15 cellular contexts compared by ENCODE assay signal in the genomic region with DNA sequence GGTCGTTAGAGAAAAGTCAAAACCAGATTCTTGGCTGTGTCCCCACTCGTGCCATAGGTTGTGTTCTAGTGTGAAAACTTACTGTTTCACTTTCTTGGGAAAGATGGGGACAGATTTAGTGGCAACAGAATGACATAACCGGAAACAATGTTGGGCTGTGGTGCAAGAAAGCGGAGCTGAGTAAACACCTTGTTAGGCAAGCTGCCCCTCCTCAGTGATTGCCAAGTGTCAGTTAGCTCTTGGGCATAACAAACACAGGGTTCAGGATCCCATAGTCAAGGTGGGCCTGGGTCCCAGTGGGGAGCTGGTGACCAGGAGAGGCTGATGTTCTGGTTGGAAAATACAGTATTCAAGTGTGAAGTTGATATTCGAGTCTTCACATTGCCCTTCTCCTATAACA. TPM values are rescaled to one million over a fixed set of nuclear protein-coding genes. Genes with fewer than 3 reads are reported as not detected.
A peak's percentile ranks its signal among the peaks of the same experiment; 100 is the strongest.
DNase-seq lines count a peak whose midpoint lies in the region; ATAC-seq and TF ChIP-seq lines count a peak whose summit lies in the region.
"Had no signal": no experiment of that assay in that cellular context is flagged by ENCODE, and none has a peak within 500 bp of the region (broad histone marks: within the 10 kb centered on the region; RNA-seq: fewer than 3 reads in every experiment).

No MANE protein-coding gene starts in this region.

- H3K79me2 ChIP-seq in osteoblast (ENCODE audit: insufficient read depth, low read length) = peaks cover 93% of the 10 kb centered on the region

- peaks cover 47% of the 10 kb centered on the region for H4K20me1 ChIP-seq in osteoblast (ENCODE audit: insufficient read depth, low read length)

- H3K4me3 Mint-ChIP-seq in activated T-helper 17 cell treated with anti-CD3 and anti-CD28 coated beads, Interleukin-2, amount 50 U/mL, for 72 hours = no peak overlapping the region
- H3K4me3 Mint-ChIP-seq: IgD-negative memory B cell; immature natural killer cell; stimulated activated naive B cell treated with anti-CD40 and anti-IgM and Interleukin-4, amounts not matched to agents 10 μg/mL and 1 μg/mL and 100 μg/mL, for 72 hours had no signal

- intact Hi-C loops in cardiac septum (cut with DNase I) (no loop called here), right cardiac atrium (cut with DNase I) (no loop called here), left lung (cut with DNase I) (no loop called here)

- H3K4me3 ChIP-seq in right cardiac atrium (ENCODE audit: low read length) (no peak overlapping the region), left lung (no peak overlapping the region), foreskin fibroblast (ENCODE audit: low read depth in 1 of 2, low read length in 2 of 2) (no peak overlapping the region), suprapubic skin (no peak overlapping the region), osteoblast (ENCODE audit: insufficient read depth, low read length) (no peak overlapping the region)
- H3K4me3 ChIP-seq: smooth muscle cell had no signal

- H3K27ac Mint-ChIP-seq in activated T-helper 17 cell treated with anti-CD3 and anti-CD28 coated beads, Interleukin-2, amount 50 U/mL, for 72 hours = peak overlapping the region; percentile 54
- H3K27ac Mint-ChIP-seq: IgD-negative memory B cell; immature natural killer cell; stimulated activated naive B cell treated with anti-CD40 and anti-IgM and Interleukin-4, amounts not matched to agents 10 μg/mL and 1 μg/mL and 100 μg/mL, for 72 hours had no signal

- peaks cover 94% of the 10 kb centered on the region for H3K36me3 Mint-ChIP-seq in activated T-helper 17 cell treated with anti-CD3 and anti-CD28 coated beads, Interleukin-2, amount 50 U/mL, for 72 hours (ENCODE audit: low read depth)

- no peaks in the 10 kb centered on the region for H3K9me3 ChIP-seq in right cardiac atrium (ENCODE audit: control insufficient read depth, low read length)
- no peaks in the 10 kb centered on the region for H3K9me3 ChIP-seq in left lung
- no peaks in the 10 kb centered on the region for H3K9me3 ChIP-seq in suprapubic skin
- H3K9me3 ChIP-seq in osteoblast (ENCODE audit: low read depth, low read length) = no peaks in the 10 kb centered on the region

- H3K27ac ChIP-seq in right cardiac atrium (ENCODE audit: low read length) (no peak overlapping the region), left lung (peak overlapping the region in 1 of 2 donors; percentile 71), suprapubic skin (no peak overlapping the region), osteoblast (ENCODE audit: low read depth, low read length) (no peak overlapping the region)

- no peaks in the 10 kb centered on the region for H3K27me3 ChIP-seq in right cardiac atrium (ENCODE audit: control insufficient read depth, insufficient read depth)
- H3K27me3 ChIP-seq in left lung = no peaks in the 10 kb centered on the region
- H3K27me3 ChIP-seq in suprapubic skin = no peaks in the 10 kb centered on the region
- no peaks in the 10 kb centered on the region for H3K27me3 ChIP-seq in osteoblast (ENCODE audit: insufficient read depth, low read length)

- WGBS in right cardiac atrium = 80% methylated on average over 5 of the region's 5 CpGs
- WGBS in suprapubic skin = 68% methylated on average over 5 of the region's 5 CpGs

- H3K9me3 Mint-ChIP-seq in activated T-helper 17 cell treated with anti-CD3 and anti-CD28 coated beads, Interleukin-2, amount 50 U/mL, for 72 hours = no peaks in the 10 kb centered on the region
- H3K9me3 Mint-ChIP-seq: IgD-negative memory B cell; immature natural killer cell; stimulated activated naive B cell treated with anti-CD40 and anti-IgM and Interleukin-4, amounts not matched to agents 10 μg/mL and 1 μg/mL and 100 μg/mL, for 72 hours had no signal

- H3K36me3 ChIP-seq in left lung (peaks cover 0 to 61% of the 10 kb centered on the region in 2 donors), suprapubic skin (peaks cover 52% of the 10 kb centered on the region), osteoblast (ENCODE audit: insufficient read depth, low read length) (peaks cover 46% of the 10 kb centered on the region)

- no peak for ATAC-seq in right cardiac atrium
- peak; percentile 9 for ATAC-seq in activated T-helper 17 cell treated with anti-CD3 and anti-CD28 coated beads, Interleukin-2, amount 50 U/mL, for 72 hours (replicated peaks)
- ATAC-seq in left lung = peak; percentile 71
- no peak for ATAC-seq in HG02678 (IDR thresholded peaks at IDR 0.05; ENCODE audit: unreplicated experiment)
- ATAC-seq: stimulated activated naive B cell treated with anti-CD40 and anti-IgM and Interleukin-4, amounts not matched to agents 10 μg/mL and 1 μg/mL and 100 μg/mL, for 72 hours had no signal

- H3K4me2 ChIP-seq in osteoblast (ENCODE audit: insufficient read depth, low read length) = no peak overlapping the region
- H3K4me2 ChIP-seq: smooth muscle cell had no signal

- TF ChIP-seq CTCF in left lung (IDR thresholded peaks at IDR 0.05) (no peak), foreskin fibroblast (IDR thresholded peaks at IDR 0.05; ENCODE audit: low read depth, low read length) (no peak), suprapubic skin (IDR thresholded peaks at IDR 0.05) (no peak), osteoblast (IDR thresholded peaks at IDR 0.05; ENCODE audit: extremely low read depth, low read depth, low read length) (no peak)

- DNase-seq in cardiac septum (ENCODE audit: low spot score) (peak; percentile 85), right cardiac atrium (no peak), left lung (no peak), foreskin fibroblast (no peak), suprapubic skin (ENCODE audit: low spot score in 2 of 2) (no peak), osteoblast (ENCODE audit: insufficient read length, low spot score, missing footprints) (no peak)
- DNase-seq: activated CD4-positive, alpha-beta T cell treated with anti-CD3 and anti-CD28 coated beads, Interleukin-2, amount 50 U/mL, for 4 hours; immature natural killer cell; NCI-H1105; occipital lobe; stimulated activated naive B cell treated with anti-CD40 and anti-IgM and Interleukin-4, amounts not matched to agents 10 μg/mL and 1 μg/mL and 100 μg/mL, for 72 hours had no signal

- no peaks in the 10 kb centered on the region for H3K27me3 Mint-ChIP-seq in activated T-helper 17 cell treated with anti-CD3 and anti-CD28 coated beads, Interleukin-2, amount 50 U/mL, for 72 hours
- H3K27me3 Mint-ChIP-seq: IgD-negative memory B cell; stimulated activated naive B cell treated with anti-CD40 and anti-IgM and Interleukin-4, amounts not matched to agents 10 μg/mL and 1 μg/mL and 100 μg/mL, for 72 hours had no signal

- TF ChIP-seq EP300 in suprapubic skin (IDR thresholded peaks at IDR 0.05) = no peak

- peaks cover 6% of the 10 kb centered on the region for H3K4me1 Mint-ChIP-seq in activated T-helper 17 cell treated with anti-CD3 and anti-CD28 coated beads, Interleukin-2, amount 50 U/mL, for 72 hours

- H3K4me1 ChIP-seq in right cardiac atrium (ENCODE audit: control insufficient read depth, insufficient read depth, low read length) (peaks cover 5% of the 10 kb centered on the region), left lung (peaks cover 0 to 44% of the 10 kb centered on the region in 2 donors), suprapubic skin (peaks cover 2% of the 10 kb centered on the region), osteoblast (ENCODE audit: insufficient read depth, low read length) (no peaks in the 10 kb centered on the region)

- no peak overlapping the region for H2AFZ ChIP-seq in osteoblast (ENCODE audit: low read length)

- TF ChIP-seq POLR2A in suprapubic skin (IDR thresholded peaks at IDR 0.05) = no peak

RNA-seq across cellular contexts. Expression of a gene that starts 15.4 kb away (rescaled TPM):
- total RNA-seq in cardiac septum = 23.6 TPM
- total RNA-seq in right cardiac atrium = 10 to 100 TPM; 24.4 to 30.4 (median 27.4) TPM
- 16.5 TPM for polyA plus RNA-seq in right cardiac atrium
- 10 to 100 TPM; 23.1 to 38.3 TPM for total RNA-seq in activated T-helper 17 cell treated with anti-CD3 and anti-CD28 coated beads, Interleukin-2, amount 50 U/mL, for 72 hours
- 10 to 100 TPM; 31.3 to 38.6 TPM for total RNA-seq in left lung
- 10 to 100 TPM; 25.7 to 43.9 (median 38.6) TPM for total RNA-seq in suprapubic skin
- 34.5 and 38.4 TPM in 2 replicates for total RNA-seq in osteoblast

RNA-seq across cellular contexts. Expression of a gene that starts 15.6 kb away (rescaled TPM):
- total RNA-seq in cardiac septum (64.9 TPM), right cardiac atrium (10 to 100 TPM; 69.9 to 84.4 (median 81.1) TPM), left lung (10 to 100 TPM; 88.9 to 95.5 TPM), suprapubic skin (10 to 100 TPM; 42.2 to 76.0 (median 50.7) TPM), osteoblast (48.0 and 48.1 TPM in 2 replicates)
- 56.1 TPM for polyA plus RNA-seq in right cardiac atrium
- total RNA-seq in activated T-helper 17 cell treated with anti-CD3 and anti-CD28 coated beads, Interleukin-2, amount 50 U/mL, for 72 hours = 10 to 100 TPM; 57.8 to 97.2 TPM

Comparison
In these comparisons a context has a peak if more than half of its experiments do, and no peak if none do; other contexts are left out.
1. ATAC-seq: peak in activated T-helper 17 cell treated with anti-CD3 and anti-CD28 coated beads, Interleukin-2, amount 50 U/mL, for 72 hours (single experiment) and left lung (single experiment); none in right cardiac atrium (0 of 2) and HG02678 (single experiment).